In genomic region chr22:43493297-43493696, GRCh38 we compare ENCODE assay signal across 10 cellular contexts.
"Had no signal": no experiment of that assay in that cellular context is flagged by ENCODE, and none has a peak within 500 bp of the region (broad histone marks: within the 10 kb centered on the region; RNA-seq: fewer than 3 reads in every experiment).

No MANE protein-coding gene starts in this region.

- H3K9ac ChIP-seq: KMS-11 had no signal

- H3K4me3 ChIP-seq: GM23338 had no signal

- H3K4me1 Mint-ChIP-seq: GM23338, H9, IgD-negative memory B cell had no signal

- H3K27ac ChIP-seq: HL-60, KMS-11 had no signal

- H3K4me3 Mint-ChIP-seq: GM23338, H9, IgD-negative memory B cell had no signal

- DNase-seq: H9, HCEC 1CT, KBM-7 had no signal

- H3K27me3 Mint-ChIP-seq: IgD-negative memory B cell had no signal

- FAIRE-seq: H1, H54, HepG2 had no signal

- ATAC-seq: GM23338, HepG2 had no signal

- H3K36me3 Mint-ChIP-seq: IgD-negative memory B cell had no signal

- H3K27ac Mint-ChIP-seq: GM23338, H9, IgD-negative memory B cell had no signal
